Comparison of ENCODE assay signal across 2 cellular contexts in genomic region chr2:16649353-16650286, GRCh38.
TF ChIP-seq lines count a peak whose summit lies in the region.

No MANE protein-coding gene starts in this region.

TF ChIP-seq in A549, 52 proteins besides CTCF, POLR2A, EP300 and RAD21 (continued from another document):
- TF ChIP-seq REST (IDR thresholded peaks at IDR 0.05), result no peak
- TF ChIP-seq KDM5A (IDR thresholded peaks at IDR 0.05), result no peak
- no peak for TF ChIP-seq NR3C1 (IDR thresholded peaks at IDR 0.05)
- no peak for TF ChIP-seq CHD4 (IDR thresholded peaks at IDR 0.05; ENCODE audit: borderline replicate concordance)
- no peak for TF ChIP-seq MYC (IDR thresholded peaks at IDR 0.05; ENCODE audit: borderline replicate concordance, low read length)
- no peak for TF ChIP-seq EHF (CRISPR knock-in tag; IDR thresholded peaks at IDR 0.05)
- no peak for TF ChIP-seq HOXB5 (CRISPR knock-in tag; IDR thresholded peaks at IDR 0.05)
- no peak for TF ChIP-seq TP53 (CRISPR knock-in tag; IDR thresholded peaks at IDR 0.05)

TF ChIP-seq in SK-N-SH treated with all-trans-retinoic acid at 6 μM for 48 hours, 23 proteins besides CTCF, POLR2A, EP300 and RAD21 (continued from another document):
- TF ChIP-seq, protein P1, sequence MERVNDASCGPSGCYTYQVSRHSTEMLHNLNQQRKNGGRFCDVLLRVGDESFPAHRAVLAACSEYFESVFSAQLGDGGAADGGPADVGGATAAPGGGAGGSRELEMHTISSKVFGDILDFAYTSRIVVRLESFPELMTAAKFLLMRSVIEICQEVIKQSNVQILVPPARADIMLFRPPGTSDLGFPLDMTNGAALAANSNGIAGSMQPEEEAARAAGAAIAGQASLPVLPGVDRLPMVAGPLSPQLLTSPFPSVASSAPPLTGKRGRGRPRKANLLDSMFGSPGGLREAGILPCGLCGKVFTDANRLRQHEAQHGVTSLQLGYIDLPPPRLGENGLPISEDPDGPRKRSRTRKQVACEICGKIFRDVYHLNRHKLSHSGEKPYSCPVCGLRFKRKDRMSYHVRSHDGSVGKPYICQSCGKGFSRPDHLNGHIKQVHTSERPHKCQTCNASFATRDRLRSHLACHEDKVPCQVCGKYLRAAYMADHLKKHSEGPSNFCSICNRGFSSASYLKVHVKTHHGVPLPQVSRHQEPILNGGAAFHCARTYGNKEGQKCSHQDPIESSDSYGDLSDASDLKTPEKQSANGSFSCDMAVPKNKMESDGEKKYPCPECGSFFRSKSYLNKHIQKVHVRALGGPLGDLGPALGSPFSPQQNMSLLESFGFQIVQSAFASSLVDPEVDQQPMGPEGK (CRISPR knock-in tag; IDR thresholded peaks at IDR 0.05; ENCODE audit: borderline replicate concordance), result no peak
- no peak for TF ChIP-seq CSDC2 (CRISPR knock-in tag; IDR thresholded peaks at IDR 0.05)
- no peak for TF ChIP-seq ZNF8 (CRISPR knock-in tag; IDR thresholded peaks at IDR 0.05)
- no peak for TF ChIP-seq PPARA (CRISPR knock-in tag; IDR thresholded peaks at IDR 0.05; ENCODE audit: borderline replicate concordance)
- TF ChIP-seq POU6F1 (CRISPR knock-in tag; IDR thresholded peaks at IDR 0.05; ENCODE audit: borderline replicate concordance, low read depth), result no peak
- no peak for TF ChIP-seq GLIS3 (CRISPR knock-in tag; IDR thresholded peaks at IDR 0.05)
- TF ChIP-seq ISL1 (CRISPR knock-in tag; IDR thresholded peaks at IDR 0.05), result no peak
